Comparison of ENCODE assay signal across 8 cellular contexts in the genomic region with DNA sequence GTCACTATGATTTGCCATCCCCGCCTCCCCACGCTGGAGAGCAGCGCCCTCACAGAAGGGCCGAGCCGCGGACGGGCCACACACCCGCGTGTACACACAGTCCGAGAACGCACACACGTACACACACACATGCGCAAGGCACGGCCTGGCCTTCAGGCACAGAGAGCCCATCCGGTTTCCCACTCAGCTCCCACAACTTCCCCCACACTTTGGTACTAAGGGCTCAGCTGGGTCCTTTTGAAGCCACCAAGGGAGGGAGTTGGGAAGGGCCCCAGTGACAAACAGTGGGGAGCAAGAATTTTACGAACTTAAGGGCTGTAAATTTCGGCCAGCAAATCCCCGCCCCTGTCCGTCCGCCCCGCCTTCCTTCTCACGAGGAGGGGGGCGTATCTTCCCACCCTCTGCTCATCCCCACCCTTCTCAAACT.
DNase-seq lines count a peak whose midpoint lies in the region; ATAC-seq and TF ChIP-seq lines count a peak whose summit lies in the region.
"Had no signal": no experiment of that assay in that cellular context is flagged by ENCODE, and none has a peak within 500 bp of the region (broad histone marks: within the 10 kb centered on the region; RNA-seq: fewer than 3 reads in every experiment).

No MANE protein-coding gene starts in this region.

- H3K27ac ChIP-seq in HUES48 (ENCODE audit: low read depth, low read length) (no peak overlapping the region), iPS-18a (ENCODE audit: low read length) (no peak overlapping the region), gastrocnemius medialis (no peak overlapping the region)

- TF ChIP-seq CTCF in astrocyte of the cerebellum (IDR thresholded peaks at IDR 0.05; ENCODE audit: low read depth, low read length, missing control alignments) (no peak), gastrocnemius medialis (IDR thresholded peaks at IDR 0.05 in 4 of 5, conservative IDR thresholded peaks at IDR 0.05 in 1 of 5) (no peak), GM13976 (IDR thresholded peaks at IDR 0.05; ENCODE audit: borderline replicate concordance, control extremely low read depth, extremely low read depth, insufficient read depth, missing control alignments) (no peak)

- H3K9ac ChIP-seq in HUES48 (ENCODE audit: low read depth, low read length) (no peak overlapping the region), iPS-18a (ENCODE audit: low read length) (no peak overlapping the region)

- DNase-seq in astrocyte of the cerebellum (ENCODE audit: low read depth) = no peak
- DNase-seq in gastrocnemius medialis = no peak
- no peak for DNase-seq in T-helper 9 cell
- no peak for DNase-seq in GM13976 (ENCODE audit: low spot score)
- DNase-seq: Kasumi-1 had no signal

- peak overlapping the region; percentile 69 for H3K4me3 ChIP-seq in HUES48 (ENCODE audit: low read depth, low read length)
- H3K4me3 ChIP-seq in astrocyte of the cerebellum (ENCODE audit: low read depth, low read length) = peak overlapping the region; percentile 17
- H3K4me3 ChIP-seq in iPS-18a (ENCODE audit: low read length) = peak overlapping the region; percentile 69
- H3K4me3 ChIP-seq in gastrocnemius medialis = peak overlapping the region in 3 of 4 donors; percentile 11 to 55 (median 39)

- no peak for TF ChIP-seq POLR2A in gastrocnemius medialis (IDR thresholded peaks at IDR 0.05)

- no peaks in the 10 kb centered on the region for H3K9me3 ChIP-seq in HUES48 (ENCODE audit: control insufficient read depth, insufficient read depth, low read length)
- no peaks in the 10 kb centered on the region for H3K9me3 ChIP-seq in iPS-18a (ENCODE audit: control insufficient read depth, low read depth, low read length)
- H3K9me3 ChIP-seq in gastrocnemius medialis = no peaks in the 10 kb centered on the region

- intact Hi-C loops in gastrocnemius medialis (cut with DNase I; ENCODE audit: low total_unique reads) = no loop called here

- no peaks in the 10 kb centered on the region for H3K36me3 ChIP-seq in HUES48 (ENCODE audit: control insufficient read depth, insufficient read depth, low read length)
- H3K36me3 ChIP-seq in iPS-18a (ENCODE audit: control insufficient read depth, low read depth, low read length) = no peaks in the 10 kb centered on the region
- no peaks in the 10 kb centered on the region for H3K36me3 ChIP-seq in gastrocnemius medialis

- peaks cover 68% of the 10 kb centered on the region for H3K27me3 ChIP-seq in HUES48 (ENCODE audit: control insufficient read depth, insufficient read depth, low read length)
- H3K27me3 ChIP-seq in iPS-18a (ENCODE audit: control insufficient read depth, insufficient read depth, low read length) = peaks cover 55% of the 10 kb centered on the region
- H3K27me3 ChIP-seq in gastrocnemius medialis = peaks cover 43 to 54% (median 44%) of the 10 kb centered on the region in 3 donors

- H3K4me1 ChIP-seq in HUES48 (ENCODE audit: control insufficient read depth, insufficient read depth, low read length) = peaks cover 13% of the 10 kb centered on the region
- peaks cover 17% of the 10 kb centered on the region for H3K4me1 ChIP-seq in iPS-18a (ENCODE audit: control insufficient read depth, low read depth, low read length)
- peaks cover 6 to 15% of the 10 kb centered on the region in 2 donors for H3K4me1 ChIP-seq in gastrocnemius medialis

- in situ Hi-C loops in astrocyte of the cerebellum (cut with HindIII; ENCODE audit: low sequenced_read_pairs) (no loop called here), gastrocnemius medialis (cut with MboI; ENCODE audit: low sequenced_read_pairs in 4 of 4) (no loop called here), GM13976 (cut with MboI; ENCODE audit: low sequenced_read_pairs, unreplicated experiment) (loop anchor here (25.0 kb wide), 1 partner anchor 549 kb away; no protein-coding TSS in a partner anchor)

- ATAC-seq in gastrocnemius medialis = no peak
- no peak for ATAC-seq in HG03196 (IDR thresholded peaks at IDR 0.05; ENCODE audit: unreplicated experiment)

Comparison
In these comparisons a context has a peak if more than half of its experiments do, and no peak if none do; other contexts are left out.
1. H3K4me3 ChIP-seq: peak in every context shown above with its lines; median percentile 69 in HUES48; 69 in iPS-18a; 39 in gastrocnemius medialis; 17 in astrocyte of the cerebellum.